8 cellular contexts compared by ENCODE assay signal in the genomic region with DNA sequence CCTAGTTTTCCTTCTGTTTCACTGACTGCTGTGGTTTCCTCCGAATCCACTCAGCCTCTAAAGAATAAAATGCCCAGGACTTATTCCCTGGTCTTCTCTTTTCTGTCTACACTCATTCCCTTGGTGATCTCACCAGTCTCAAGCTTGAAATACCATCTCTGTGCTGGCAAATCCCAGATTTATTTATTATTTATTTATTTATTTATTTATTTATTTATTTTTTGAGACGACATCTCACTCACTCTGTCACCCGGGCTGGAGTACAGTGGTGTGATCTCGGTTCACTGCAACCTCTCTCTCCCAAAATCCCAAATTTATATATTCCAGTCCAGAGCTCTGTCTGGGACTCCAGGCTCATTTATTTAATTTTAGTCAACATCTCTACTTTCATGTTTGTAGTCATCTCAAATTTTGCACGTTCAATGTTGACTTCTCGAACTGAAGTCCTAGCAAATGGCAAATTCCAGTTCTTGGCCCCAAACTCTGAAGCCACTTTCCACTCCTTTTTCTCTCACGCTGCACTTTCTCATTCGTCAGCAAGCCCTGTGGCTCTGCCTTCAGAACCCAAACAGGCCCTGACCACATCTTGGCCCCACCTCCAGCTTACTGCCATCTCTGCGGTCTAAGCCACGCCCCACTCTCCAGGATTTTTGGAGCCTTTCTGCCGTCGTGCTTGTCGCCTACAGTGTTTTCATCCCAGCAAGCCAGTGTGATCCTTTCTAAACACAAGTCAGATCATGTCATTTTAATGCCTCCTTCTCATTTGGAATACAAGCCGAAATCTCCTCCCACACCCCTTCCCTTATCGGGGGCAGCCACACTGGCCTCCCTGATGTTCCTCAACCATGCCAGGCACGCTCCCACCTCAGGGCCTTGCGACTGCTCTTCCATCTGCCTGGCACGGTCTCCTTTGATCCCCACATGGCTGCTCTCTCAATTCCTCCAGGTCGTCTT. TPM values are rescaled to one million over a fixed set of nuclear protein-coding genes. Genes with fewer than 3 reads are reported as not detected.
DNase-seq lines count a peak whose midpoint lies in the region; TF ChIP-seq lines count a peak whose summit lies in the region.

No MANE protein-coding gene starts in this region.

- peak; percentile 44 for DNase-seq in DMS114 treated with DMSO at 0.1 percent for 48 hours (lab: John Stamatoyannopoulos, UW; ENCODE audit: unreplicated experiment)
- DNase-seq in NCI-H2227 (lab: John Stamatoyannopoulos, UW; ENCODE audit: unreplicated experiment): peak; percentile 72
- peak; percentile 62 for DNase-seq in cerebellum (ENCODE audit: low spot score)
- DNase-seq in neural crest cell (ENCODE audit: low read depth, low spot score): no peak
- DNase-seq in stimulated activated CD4-positive, alpha-beta T cell treated with anti-CD3 and anti-CD28 coated beads, Interleukin-2, amount 100 ng/mL, for 24 hours: no peak
- DNase-seq in OCI-M2 (lab: John Stamatoyannopoulos, UW; ENCODE audit: unreplicated experiment): no peak
- DNase-seq in NCI-H524 treated with DMSO at 0.1 percent for 48 hours (lab: John Stamatoyannopoulos, UW): no peak
- DNase-seq in SIG-M5 treated with dmso at 0.1 percent for 504 hours (lab: John Stamatoyannopoulos, UW; ENCODE audit: unreplicated experiment): no peak

- peak overlapping the region; percentile 6 for H3K27ac Mint-ChIP-seq in neural crest cell (ENCODE audit: unreplicated experiment)

- peaks cover 18% of the 10 kb centered on the region for H3K4me1 Mint-ChIP-seq in neural crest cell

- no peaks in the 10 kb centered on the region for H3K36me3 Mint-ChIP-seq in neural crest cell (ENCODE audit: low read depth)

- no peaks in the 10 kb centered on the region for H3K27me3 Mint-ChIP-seq in neural crest cell (ENCODE audit: low read depth)

- H3K4me3 Mint-ChIP-seq in neural crest cell: no peak overlapping the region

- H3K9me3 Mint-ChIP-seq in neural crest cell: no peaks in the 10 kb centered on the region

- no peak for TF ChIP-seq CTCF in neural crest cell (conservative IDR thresholded peaks at IDR 0.05)

RNA-seq across cellular contexts. Expression of gene TENT5B, which starts 14.2 kb away (rescaled TPM):
- total RNA-seq in cerebellum (0.18 TPM), neural crest cell (10.1 and 11.0 TPM in 2 replicates)

RNA-seq across cellular contexts. Expression of gene TRNP1, which starts 33.4 kb away (rescaled TPM):
- total RNA-seq in cerebellum (8.1 TPM), neural crest cell (16.7 and 18.7 TPM in 2 replicates)

Comparison
In these comparisons a context has a peak if more than half of its experiments do, and no peak if none do; other contexts are left out.
1. DNase-seq: peak in DMS114 treated with DMSO at 0.1 percent for 48 hours (single experiment), NCI-H2227 (single experiment) and cerebellum (single experiment); none in neural crest cell (single experiment), stimulated activated CD4-positive, alpha-beta T cell treated with anti-CD3 and anti-CD28 coated beads, Interleukin-2, amount 100 ng/mL, for 24 hours (0 of 2), OCI-M2 (single experiment), NCI-H524 treated with DMSO at 0.1 percent for 48 hours (single experiment) and SIG-M5 treated with dmso at 0.1 percent for 504 hours (single experiment).